In genomic region chr4:2863649-2864048, GRCh38 we compare ENCODE assay signal across 20 cellular contexts.
"Had no signal": no experiment of that assay in that cellular context is flagged by ENCODE, and none has a peak within 500 bp of the region (broad histone marks: within the 10 kb centered on the region; RNA-seq: fewer than 3 reads in every experiment).

No MANE protein-coding gene starts in this region.

- H3K9me3 ChIP-seq: heart left ventricle, mucosa of descending colon, SK-N-SH, upper lobe of left lung had no signal

- H3K27me3 Mint-ChIP-seq: activated naive CD8-positive, alpha-beta T cell treated with anti-CD3 and anti-CD28 coated beads for 36 hours had no signal

- H3K4me2 ChIP-seq: SK-N-SH had no signal

- H3K27ac Mint-ChIP-seq: activated naive CD8-positive, alpha-beta T cell treated with anti-CD3 and anti-CD28 coated beads for 36 hours; activated T-helper 1 cell treated with anti-CD3 and anti-CD28 coated beads, Interleukin-12 subunit alpha, Interleukin-12 subunit beta, Interleukin-2, Interleukin-4 antibody, amounts not matched to agents 30 ng/mL and 10 ng/mL and 1 ng/mL, durations not matched to agents 14 hours and 24 hours and 36 hours had no signal

- H3K27me3 ChIP-seq: brain microvascular endothelial cell, heart left ventricle, upper lobe of left lung had no signal

- H3K4me3 ChIP-seq: heart left ventricle, mucosa of descending colon, upper lobe of left lung had no signal

- H3K9me3 Mint-ChIP-seq: activated naive CD8-positive, alpha-beta T cell treated with anti-CD3 and anti-CD28 coated beads for 36 hours; activated T-helper 1 cell treated with anti-CD3 and anti-CD28 coated beads, Interleukin-12 subunit alpha, Interleukin-12 subunit beta, Interleukin-2, Interleukin-4 antibody, amounts not matched to agents 30 ng/mL and 10 ng/mL and 1 ng/mL, durations not matched to agents 14 hours and 24 hours and 36 hours; nephron had no signal

- H3K36me3 ChIP-seq: brain microvascular endothelial cell, heart left ventricle, upper lobe of left lung had no signal

- FAIRE-seq: frontal cortex, small intestine had no signal

- H3K27ac ChIP-seq: brain microvascular endothelial cell, epithelial cell of prostate had no signal

- DNase-seq: activated CD4-positive, alpha-beta T cell treated with anti-CD3 and anti-CD28 coated beads for 48 hours; activated naive CD8-positive, alpha-beta T cell treated with anti-CD3 and anti-CD28 coated beads for 36 hours; brain microvascular endothelial cell; effector memory CD4-positive, alpha-beta T cell; heart left ventricle; mammary epithelial cell; mucosa of descending colon; nucleus accumbens; SK-N-SH; stimulated activated CD4-positive, alpha-beta T cell treated with anti-CD3 and anti-CD28 coated beads, Interleukin-4, amount 100 ng/mL, for 4 hours; stimulated activated CD8-positive, alpha-beta memory T cell treated with anti-CD3 and anti-CD28 coated beads, Interleukin-4, amount 100 ng/mL, for 48 hours; stimulated activated naive CD4-positive, alpha-beta T cell treated with Interleukin-2 at 50 U/mL for 16 hours; T-helper 1 cell; T1000; upper lobe of left lung had no signal

- H3K9ac ChIP-seq: SK-N-SH had no signal

- H3K4me3 Mint-ChIP-seq: activated naive CD8-positive, alpha-beta T cell treated with anti-CD3 and anti-CD28 coated beads for 36 hours; activated T-helper 1 cell treated with anti-CD3 and anti-CD28 coated beads, Interleukin-12 subunit alpha, Interleukin-12 subunit beta, Interleukin-2, Interleukin-4 antibody, amounts not matched to agents 30 ng/mL and 10 ng/mL and 1 ng/mL, durations not matched to agents 14 hours and 24 hours and 36 hours; nephron had no signal
